In the genomic region with DNA sequence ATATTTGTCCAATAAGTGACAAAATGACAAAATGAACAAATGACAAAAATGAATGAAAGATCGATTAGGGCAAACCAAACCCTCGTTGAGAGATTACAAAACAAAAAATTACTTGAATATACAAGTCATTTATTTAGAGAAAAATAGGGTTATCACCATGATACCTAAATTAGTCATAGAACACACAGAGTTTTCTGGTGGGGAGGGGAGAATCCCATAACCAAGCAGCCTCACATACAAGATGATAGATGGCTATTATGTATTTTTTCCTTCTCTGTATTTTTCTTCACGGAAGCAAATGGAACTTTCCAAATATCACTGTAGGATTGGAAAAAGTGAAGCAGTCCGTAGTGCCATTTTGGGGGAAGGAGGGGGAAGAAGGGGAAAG, we compare ENCODE assay signal across 12 cellular contexts. TPM values are rescaled to one million over a fixed set of nuclear protein-coding genes. Genes with fewer than 3 reads are reported as not detected.
DNase-seq lines count a peak whose midpoint lies in the region; ATAC-seq, FAIRE-seq and TF ChIP-seq lines count a peak whose summit lies in the region.
"Had no signal": no experiment of that assay in that cellular context is flagged by ENCODE, and none has a peak within 500 bp of the region (broad histone marks: within the 10 kb centered on the region; RNA-seq: fewer than 3 reads in every experiment).

No MANE protein-coding gene starts in this region.

- intact Hi-C loops in HepG2 (cut with micrococcal nuclease; ENCODE audit: unreplicated experiment) = no loop called here

- H3K27me3 ChIP-seq in AG04450 (ENCODE audit: control insufficient read depth, insufficient read depth, low read length) (no peaks in the 10 kb centered on the region), GM23248 (replicated peaks; ENCODE audit: insufficient read depth) (no peaks in the 10 kb centered on the region), adipocyte (replicated peaks; ENCODE audit: control insufficient read depth, insufficient read depth, low read length) (no peaks in the 10 kb centered on the region), HepG2 (ENCODE audit: control insufficient read depth in 1 of 2, insufficient read depth in 2 of 2, low read length in 2 of 2) (peaks cover 0 to 3% of the 10 kb centered on the region in 2 experiments; a peak in 2 of 5 replicates), tibial nerve (no peaks in the 10 kb centered on the region)

- ATAC-seq in HepG2 = no peak
- no peak for ATAC-seq in HG03135 (IDR thresholded peaks at IDR 0.05; ENCODE audit: unreplicated experiment)
- ATAC-seq in esophagus mucosa = no peak
- ATAC-seq: T-cell had no signal

- H3K4me1 ChIP-seq in GM23248 (ENCODE audit: insufficient read depth) = peaks cover 30% of the 10 kb centered on the region
- peaks cover 30% of the 10 kb centered on the region for H3K4me1 ChIP-seq in adipocyte (ENCODE audit: control insufficient read depth, insufficient read depth, low read length)
- H3K4me1 ChIP-seq in HepG2 (ENCODE audit: insufficient read depth, low read length) = peaks cover 33% of the 10 kb centered on the region
- peaks cover 0 to 14% (median under 1%) of the 10 kb centered on the region in 4 donors for H3K4me1 ChIP-seq in tibial nerve

- no peaks in the 10 kb centered on the region for H3K9me2 ChIP-seq in GM23248 (ENCODE audit: insufficient read depth)

- 50% methylated on average over 4 of the region's 4 CpGs for WGBS in GM23248 (ENCODE audit: low coverage in 1 of 2, low lambda C conversion rate in 2 of 2, missing lambda C conversion rate in 2 of 2), 2 experiments
- WGBS in HepG2 (ENCODE audit: low lambda C conversion rate) = 55% methylated on average over 4 of the region's 4 CpGs
- 65% methylated on average over 4 of the region's 4 CpGs for WGBS in tibial nerve, 2 donors

- H3K79me2 ChIP-seq in GM23248 (ENCODE audit: insufficient read depth) (no peaks in the 10 kb centered on the region), HepG2 (ENCODE audit: insufficient read depth, low read length) (no peaks in the 10 kb centered on the region)

- no peak for TF ChIP-seq EP300 in HepG2 (IDR thresholded peaks at IDR 0.05; ENCODE audit: low read depth in 2 of 2, low read length in 2 of 2)
- TF ChIP-seq EP300 in HepG2 (CRISPR knock-in tag; IDR thresholded peaks at IDR 0.05; ENCODE audit: borderline replicate concordance) = no peak
- TF ChIP-seq EP300 in tibial nerve (IDR thresholded peaks at IDR 0.05) = no peak

- H2AFZ ChIP-seq in GM23248 (peak overlapping the region; percentile 66), HepG2 (ENCODE audit: low read length) (no peak overlapping the region)

- H3K36me3 ChIP-seq in GM23248 (ENCODE audit: low read depth) (no peaks in the 10 kb centered on the region), adipocyte (ENCODE audit: control insufficient read depth, insufficient read depth, low read length, severe bottlenecking) (no peaks in the 10 kb centered on the region), HepG2 (replicated peaks in 1 of 2; ENCODE audit: control insufficient read depth in 1 of 2, insufficient read depth in 2 of 2, low read length in 2 of 2) (no peaks in the 10 kb centered on the region), tibial nerve (no peaks in the 10 kb centered on the region)

- peaks cover 37% of the 10 kb centered on the region for H3F3A ChIP-seq in GM23248 (ENCODE audit: insufficient read depth)

- H4K20me1 ChIP-seq in GM23248 (ENCODE audit: insufficient read depth) (no peaks in the 10 kb centered on the region), HepG2 (ENCODE audit: insufficient read depth, low read length) (no peaks in the 10 kb centered on the region)

- H3K4me3 ChIP-seq in AG04450 (ENCODE audit: low read depth, low read length) = no peak overlapping the region; the same call in 1 of the 2 replicates
- peak overlapping the region; percentile 61 for H3K4me3 ChIP-seq in GM23248
- peak overlapping the region; percentile 32 for H3K4me3 ChIP-seq in adipocyte (ENCODE audit: low read length)
- H3K4me3 ChIP-seq in HepG2 (replicated peaks in 1 of 3; ENCODE audit: insufficient read depth in 1 of 3, low read depth in 2 of 3, low read length in 3 of 3) = no peak overlapping the region
- H3K4me3 ChIP-seq in tibial nerve = no peak overlapping the region

- BruUV-seq in HepG2 (replicated peaks; lab: Mats Ljungman, UMichigan) = no TSS peak

- DNase-seq in AG04450 (ENCODE audit: low read depth, low spot score) (no peak), GM23248 (no peak), adipocyte (ENCODE audit: low read depth) (no peak), HepG2 (ENCODE audit: low spot score) (no peak), tibial nerve (ENCODE audit: low spot score in 2 of 2) (no peak)
- no peak for DNase-seq in activated CD4-positive, CD25-positive, alpha-beta regulatory T cell (lab: John Stamatoyannopoulos, UW)
- DNase-seq: activated CD4-positive, alpha-beta T cell treated with anti-CD3 and anti-CD28 coated beads, Interleukin-2, amount 50 U/mL, for 48 hours; CD4-positive, alpha-beta memory T cell had no signal

- TF ChIP-seq CTCF in AG04450 (IDR thresholded peaks at IDR 0.05; ENCODE audit: low read depth, low read length) (no peak), HepG2 (CRISPR knock-in tag; IDR thresholded peaks at IDR 0.05) (no peak), tibial nerve (IDR thresholded peaks at IDR 0.05) (no peak)

- in situ Hi-C loops in GM23248 (cut with MboI) (no loop called here), HepG2 (cut with HindIII; ENCODE audit: extremely low pct_ligation_motif_present, low pct_unique_long_range_greater_than_20kb) (no loop called here)

- H3K9ac ChIP-seq in GM23248 (peak overlapping the region; percentile 71), adipocyte (ENCODE audit: low read length) (peak overlapping the region; percentile 59), HepG2 (ENCODE audit: insufficient read depth, low read depth, low read length) (no peak overlapping the region)

- no peaks in the 10 kb centered on the region for H3K9me3 ChIP-seq in AG04450 (ENCODE audit: control insufficient read depth, insufficient read depth, low read length)
- no peaks in the 10 kb centered on the region for H3K9me3 ChIP-seq in GM23248 (ENCODE audit: low read depth)
- no peaks in the 10 kb centered on the region for H3K9me3 ChIP-seq in adipocyte (ENCODE audit: control insufficient read depth, low read length)
- no peaks in the 10 kb centered on the region for H3K9me3 ChIP-seq in HepG2 (ENCODE audit: low read length)
- H3K9me3 ChIP-seq in tibial nerve = no peaks in the 10 kb centered on the region

- H3K4me2 ChIP-seq in GM23248 (ENCODE audit: unreplicated experiment) (peak overlapping the region; percentile 67), HepG2 (ENCODE audit: low read depth, low read length) (peak overlapping the region; percentile 56)

- FAIRE-seq in HepG2 (lab: Jason Lieb, UNC) = no peak
- FAIRE-seq: G401.6 had no signal

- POLR2A ChIA-PET in AG04450 (lab: Yijun Ruan, JAX) = no interaction called here
- POLR2A ChIA-PET in HepG2 (lab: Yijun Ruan, JAX) = no interaction called here

- H3K27ac ChIP-seq in AG04450 (ENCODE audit: low read depth, low read length) (peak overlapping the region; percentile 89), GM23248 (peak overlapping the region; percentile 92), HepG2 (ENCODE audit: extremely low read length, insufficient read depth, low read length) (no peak overlapping the region), tibial nerve (peak overlapping the region in 1 of 4 donors; percentile 41)

- CTCF ChIA-PET in AG04450 (lab: Charles Lee) = interaction anchor here (1.5 kb wide), 1 partner anchor 362 kb away, joined by 4 read pairs; no protein-coding TSS in a partner anchor
- CTCF ChIA-PET in HepG2 (lab: Yijun Ruan, JAX; ENCODE audit: low intra/inter-chr PET ratio, low total read pairs) = no interaction called here

- no peak for TF ChIP-seq RAD21 in HepG2 (CRISPR knock-in tag; IDR thresholded peaks at IDR 0.05)

- TF ChIP-seq POLR2A in HepG2 (IDR thresholded peaks at IDR 0.05; ENCODE audit: insufficient read depth in 1 of 2, low read depth in 2 of 2, low read length in 2 of 2) = no peak
- TF ChIP-seq POLR2A in tibial nerve (IDR thresholded peaks at IDR 0.05) = no peak

TF ChIP-seq in HepG2, 621 proteins besides CTCF, POLR2A, EP300 and RAD21:
- no peak for TF ChIP-seq PCBP2 (optimal IDR thresholded peaks at IDR 0.05; ENCODE audit: low read depth, low read length, poor library complexity, severe bottlenecking)
- TF ChIP-seq NR3C1 (CRISPR knock-in tag; IDR thresholded peaks at IDR 0.05) = no peak

RNA-seq across cellular contexts. Expression of gene BMP6, which starts 28.5 kb away (rescaled TPM):
- polyA plus RNA-seq in AG04450 (2011; rRNA removed) (0.69 and 0.77 TPM in 2 replicates), GM23248 (2016; fragmentation: Nextera tagmentation; extraction: Ambion mirVana) (1.3 and 2.0 TPM in 2 replicates), HepG2 (2011; rRNA removed) (0.14 and 0.18 TPM in 2 replicates)
- 0.64 and 0.83 TPM in 2 replicates for polyA minus RNA-seq in AG04450 (2011; rRNA and poly(A)+ RNA removed)
- total RNA-seq in GM23248 (2014; rRNA removed; shearing (Covaris generic)) = 4.6 and 10.3 TPM in 2 replicates
- total RNA-seq in HepG2 (2016; rRNA removed; fragmentation: Illumina TruSeq; extraction: Trizol) (0.09 TPM in 1 of 2 replicates, not detected in the other), tibial nerve (1 to 10 TPM; 4.8 to 8.8 (median 7.3) TPM), esophagus mucosa (0.60 TPM)
- not detected in 2 replicates for total RNA-seq in HepG2 (2016; cell fraction: cytosol; rRNA removed; fragmentation: Illumina TruSeq; extraction: Trizol; ENCODE audit: low read depth)
- not detected in 2 replicates for total RNA-seq in HepG2 (2016; cell fraction: insoluble cytoplasmic fraction; rRNA removed; fragmentation: Illumina TruSeq; extraction: Trizol)
- not detected in 2 replicates for total RNA-seq in HepG2 (2016; cell fraction: membrane; rRNA removed; fragmentation: Illumina TruSeq; extraction: Trizol)
- total RNA-seq in HepG2 (2016; cell fraction: nucleus; rRNA removed; fragmentation: Illumina TruSeq; extraction: Trizol) = not detected in 2 replicates
- polyA plus RNA-seq in HepG2 (2011; cell fraction: cytosol; rRNA removed) = 0.11 and 0.17 TPM in 2 replicates
- 0.10 and 0.13 TPM in 2 replicates for polyA plus RNA-seq in HepG2 (2011; cell fraction: nucleus; rRNA removed)
- polyA plus RNA-seq in HepG2 (2012) = 0.07 and 0.41 TPM in 2 replicates
- not detected in 2 replicates for polyA plus RNA-seq in HepG2 (2016; cell fraction: cytosol; fragmentation: Illumina TruSeq; extraction: Trizol; ENCODE audit: low read depth)
- polyA plus RNA-seq in HepG2 (2016; cell fraction: insoluble cytoplasmic fraction; fragmentation: Illumina TruSeq; extraction: Trizol; ENCODE audit: low read depth) = not detected in 2 replicates
- not detected in 2 replicates for polyA plus RNA-seq in HepG2 (2016; cell fraction: membrane; fragmentation: Illumina TruSeq; extraction: Trizol; ENCODE audit: low read depth)
- polyA plus RNA-seq in HepG2 (2016; cell fraction: nucleus; fragmentation: Illumina TruSeq; extraction: Trizol; ENCODE audit: insufficient read depth, low read depth) = not detected in 2 replicates
- 0.54 and 62.0 TPM in 2 replicates for polyA minus RNA-seq in HepG2 (2011; rRNA and poly(A)+ RNA removed; ENCODE audit: low replicate concordance)
- 0.30 and 0.35 TPM in 2 replicates for polyA minus RNA-seq in HepG2 (2011; cell fraction: cytosol; rRNA and poly(A)+ RNA removed)
- polyA minus RNA-seq in HepG2 (2011; cell fraction: nucleus; rRNA and poly(A)+ RNA removed) = 0.25 and 0.39 TPM in 2 replicates
- total RNA-seq: CD4-positive, alpha-beta memory T cell had no signal

Comparison
In these comparisons a context has a peak if more than half of its experiments do, and no peak if none do; other contexts are left out.
1. H3K4me3 ChIP-seq: peak in GM23248 (single experiment) and adipocyte (single experiment); none in AG04450 (single experiment), HepG2 (0 of 3) and tibial nerve (0 of 4).